13 cellular contexts compared by ENCODE assay signal in the genomic region with DNA sequence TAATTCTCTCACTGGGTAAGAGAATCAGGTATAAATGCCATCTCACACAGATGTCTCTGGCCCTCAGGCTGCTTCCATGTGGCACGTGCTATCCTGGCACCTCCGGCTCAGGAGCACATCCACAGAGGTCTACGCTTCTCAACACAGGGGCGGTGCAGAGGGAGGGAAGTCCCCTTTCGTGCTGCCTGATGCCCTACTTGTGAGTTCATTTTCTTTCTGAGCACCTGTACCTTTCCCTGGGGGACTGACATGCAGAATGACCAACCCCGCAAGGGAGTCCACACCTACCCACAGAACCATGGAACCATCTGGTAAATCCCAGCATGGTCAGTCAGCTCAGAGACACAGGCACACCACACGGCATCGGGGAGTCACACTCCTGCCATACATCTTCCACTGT.
DNase-seq lines count a peak whose midpoint lies in the region; ATAC-seq and TF ChIP-seq lines count a peak whose summit lies in the region.
"Had no signal": no experiment of that assay in that cellular context is flagged by ENCODE, and none has a peak within 500 bp of the region (broad histone marks: within the 10 kb centered on the region; RNA-seq: fewer than 3 reads in every experiment).

No MANE protein-coding gene starts in this region.

- TF ChIP-seq CTCF in natural killer cell (IDR thresholded peaks at IDR 0.05) = no peak

- DNase-seq in activated CD4-positive, alpha-beta T cell treated with anti-CD3 and anti-CD28 coated beads for 36 hours = no peak
- no peak for DNase-seq in activated CD4-positive, alpha-beta T cell treated with anti-CD3 and anti-CD28 coated beads, Interleukin-2, amount 10 ng/mL, durations not matched to agents 7 days and 5 days
- DNase-seq in T-cell (no peak), natural killer cell (no peak), HuH-7 (ENCODE audit: low spot score) (no peak), NCI-H524 (lab: John Stamatoyannopoulos, UW) (no peak), mucosa of gallbladder (ENCODE audit: low spot score) (no peak)
- DNase-seq: 8988T; gastrocnemius medialis; GDM1; mesenchymal stem cell; stimulated activated naive CD4-positive, alpha-beta T cell had no signal

- POLR2A ChIA-PET in activated CD4-positive, alpha-beta T cell treated with anti-CD3 and anti-CD28 coated beads for 36 hours (lab: Charles Lee) = no interaction called here
- POLR2A ChIA-PET in activated CD4-positive, alpha-beta T cell treated with anti-CD3 and anti-CD28 coated beads, Interleukin-2, amount 10 ng/mL, durations not matched to agents 7 days and 5 days (lab: Charles Lee) = no interaction called here
- POLR2A ChIA-PET in T-cell (lab: Charles Lee) = interaction anchor here in 1 of 2 donors (0.5 kb wide), 1 partner anchor 101 kb away, joined by 6 read pairs; no protein-coding TSS in a partner anchor

- H3K27me3 Mint-ChIP-seq in activated CD4-positive, alpha-beta T cell treated with anti-CD3 and anti-CD28 coated beads for 36 hours = no peaks in the 10 kb centered on the region
- H3K27me3 Mint-ChIP-seq in activated CD4-positive, alpha-beta T cell treated with anti-CD3 and anti-CD28 coated beads, Interleukin-2, amount 10 ng/mL, durations not matched to agents 7 days and 5 days = no peaks in the 10 kb centered on the region
- no peaks in the 10 kb centered on the region for H3K27me3 Mint-ChIP-seq in T-cell
- no peaks in the 10 kb centered on the region for H3K27me3 Mint-ChIP-seq in natural killer cell (ENCODE audit: low read depth in 2 of 2)

- peaks cover 57% of the 10 kb centered on the region for H3K4me1 Mint-ChIP-seq in activated CD4-positive, alpha-beta T cell treated with anti-CD3 and anti-CD28 coated beads for 36 hours
- H3K4me1 Mint-ChIP-seq in activated CD4-positive, alpha-beta T cell treated with anti-CD3 and anti-CD28 coated beads, Interleukin-2, amount 10 ng/mL, durations not matched to agents 7 days and 5 days = peaks cover 58% of the 10 kb centered on the region
- H3K4me1 Mint-ChIP-seq in T-cell (peaks cover 55 to 72% (median 67%) of the 10 kb centered on the region in 3 donors), natural killer cell (peaks cover 67 to 68% of the 10 kb centered on the region in 2 donors)

- CTCF ChIA-PET in activated CD4-positive, alpha-beta T cell treated with anti-CD3 and anti-CD28 coated beads for 36 hours (lab: Charles Lee) = interaction anchor here (1.2 to 1.4 kb wide), 2 partner anchors 10 to 11 kb away, joined by 3 to 7 read pairs; no protein-coding TSS in a partner anchor
- CTCF ChIA-PET in activated CD4-positive, alpha-beta T cell treated with anti-CD3 and anti-CD28 coated beads, Interleukin-2, amount 10 ng/mL, durations not matched to agents 7 days and 5 days (lab: Charles Lee) = interaction anchor here (0.6 kb wide), 1 partner anchor 144 kb away, joined by 3 read pairs; no protein-coding TSS in a partner anchor
- CTCF ChIA-PET in T-cell (lab: Charles Lee) = no interaction called here

- ATAC-seq in activated CD4-positive, alpha-beta T cell treated with anti-CD3 and anti-CD28 coated beads for 36 hours = no peak
- ATAC-seq in GM21717 (IDR thresholded peaks at IDR 0.05; ENCODE audit: unreplicated experiment) = peak; percentile 39
- ATAC-seq in T-cell (replicated peaks in 1 of 4) = no peak
- no peak for ATAC-seq in natural killer cell
- ATAC-seq: gastrocnemius medialis had no signal

- peaks cover 15% of the 10 kb centered on the region for H3K36me3 Mint-ChIP-seq in activated CD4-positive, alpha-beta T cell treated with anti-CD3 and anti-CD28 coated beads for 36 hours (ENCODE audit: low read depth)
- peaks cover 24% of the 10 kb centered on the region for H3K36me3 Mint-ChIP-seq in activated CD4-positive, alpha-beta T cell treated with anti-CD3 and anti-CD28 coated beads, Interleukin-2, amount 10 ng/mL, durations not matched to agents 7 days and 5 days (ENCODE audit: low read depth)
- H3K36me3 Mint-ChIP-seq in T-cell (peaks cover 14% of the 10 kb centered on the region), natural killer cell (no peaks in the 10 kb centered on the region)

- peak overlapping the region; percentile 82 for H3K27ac Mint-ChIP-seq in activated CD4-positive, alpha-beta T cell treated with anti-CD3 and anti-CD28 coated beads for 36 hours
- no peak overlapping the region for H3K27ac Mint-ChIP-seq in activated CD4-positive, alpha-beta T cell treated with anti-CD3 and anti-CD28 coated beads, Interleukin-2, amount 10 ng/mL, durations not matched to agents 7 days and 5 days
- H3K27ac Mint-ChIP-seq in T-cell (peak overlapping the region; percentile 96), natural killer cell (peak overlapping the region; percentile 93 to 94)

- no peak overlapping the region for H3K4me3 Mint-ChIP-seq in activated CD4-positive, alpha-beta T cell treated with anti-CD3 and anti-CD28 coated beads for 36 hours
- H3K4me3 Mint-ChIP-seq in activated CD4-positive, alpha-beta T cell treated with anti-CD3 and anti-CD28 coated beads, Interleukin-2, amount 10 ng/mL, durations not matched to agents 7 days and 5 days = no peak overlapping the region
- H3K4me3 Mint-ChIP-seq in T-cell = no peak overlapping the region
- peak overlapping the region; percentile 32 for H3K4me3 Mint-ChIP-seq in natural killer cell

- no peaks in the 10 kb centered on the region for H3K9me3 Mint-ChIP-seq in activated CD4-positive, alpha-beta T cell treated with anti-CD3 and anti-CD28 coated beads for 36 hours (ENCODE audit: low read depth)
- peaks cover 2% of the 10 kb centered on the region for H3K9me3 Mint-ChIP-seq in activated CD4-positive, alpha-beta T cell treated with anti-CD3 and anti-CD28 coated beads, Interleukin-2, amount 10 ng/mL, durations not matched to agents 7 days and 5 days
- H3K9me3 Mint-ChIP-seq in T-cell (no peaks in the 10 kb centered on the region), natural killer cell (no peaks in the 10 kb centered on the region)

- intact Hi-C loops in activated CD4-positive, alpha-beta T cell treated with anti-CD3 and anti-CD28 coated beads for 36 hours (cut with DNase I, micrococcal nuclease) = loop anchor here (5.0 to 10.0 kb wide), 2 partner anchors 508 to 510 kb away; no protein-coding TSS in a partner anchor
- intact Hi-C loops in natural killer cell (cut with micrococcal nuclease) = no loop called here

Comparison
In these comparisons a context has a peak if more than half of its experiments do, and no peak if none do; other contexts are left out.
1. CTCF ChIA-PET loops: an anchor here in activated CD4-positive, alpha-beta T cell treated with anti-CD3 and anti-CD28 coated beads for 36 hours (1.2 to 1.4 kb wide) and activated CD4-positive, alpha-beta T cell treated with anti-CD3 and anti-CD28 coated beads, Interleukin-2, amount 10 ng/mL, durations not matched to agents 7 days and 5 days (0.6 kb wide); none called in T-cell.